ENCODE assay signal across 8 cellular contexts in genomic region chr20:45044084-45044573, GRCh38. TPM values are rescaled to one million over a fixed set of nuclear protein-coding genes. Genes with fewer than 3 reads are reported as not detected.
DNase-seq lines count a peak whose midpoint lies in the region; ATAC-seq and TF ChIP-seq lines count a peak whose summit lies in the region.

No MANE protein-coding gene starts in this region.

- H3K27ac Mint-ChIP-seq in activated naive CD4-positive, alpha-beta T cell treated with anti-CD3 and anti-CD28 coated beads, Interleukin-2, amount 50 U/mL, for 24 hours = peak overlapping the region; percentile 78

- no peak overlapping the region for H3K27ac ChIP-seq in prostate gland

- H3K27me3 Mint-ChIP-seq in activated naive CD4-positive, alpha-beta T cell treated with anti-CD3 and anti-CD28 coated beads, Interleukin-2, amount 50 U/mL, for 24 hours = no peaks in the 10 kb centered on the region

- peak overlapping the region; percentile 7 for H3K4me3 Mint-ChIP-seq in activated naive CD4-positive, alpha-beta T cell treated with anti-CD3 and anti-CD28 coated beads, Interleukin-2, amount 50 U/mL, for 24 hours

- DNase-seq in NCI-H524 (lab: John Stamatoyannopoulos, UW) (peak; percentile 50 to 74), NCI-H524 treated with DMSO at 0.1 percent for 48 hours (lab: John Stamatoyannopoulos, UW) (no peak), HS-27A (ENCODE audit: low read depth) (peak; percentile 72), NOMO-1 (lab: John Stamatoyannopoulos, UW; ENCODE audit: unreplicated experiment in 2 of 2) (peak; percentile 51 to 82), glomerular visceral epithelial cell (ENCODE audit: extremely low spot score) (peak; percentile 81), prostate gland (ENCODE audit: low spot score) (peak; percentile 21)

- ATAC-seq in GM19328 (IDR thresholded peaks at IDR 0.05; ENCODE audit: unreplicated experiment) = no peak

- peaks cover 20% of the 10 kb centered on the region for H3K36me3 Mint-ChIP-seq in activated naive CD4-positive, alpha-beta T cell treated with anti-CD3 and anti-CD28 coated beads, Interleukin-2, amount 50 U/mL, for 24 hours

- intact Hi-C loops in prostate gland (cut with DNase I) = loop anchor here (5.0 kb wide), 2 partner anchors 53 to 248 kb away; no protein-coding TSS in a partner anchor

- no peaks in the 10 kb centered on the region for H3K4me1 ChIP-seq in prostate gland (replicated peaks)

- no peak overlapping the region for H3K4me3 ChIP-seq in prostate gland

- 35% methylated on average over 5 of the region's 5 CpGs for WGBS in prostate gland

- no peaks in the 10 kb centered on the region for H3K9me3 ChIP-seq in prostate gland

- no peaks in the 10 kb centered on the region for H3K36me3 ChIP-seq in prostate gland

- TF ChIP-seq CTCF in prostate gland (IDR thresholded peaks at IDR 0.05) = peak; percentile 49 to 74 (median 70)

- TF ChIP-seq POLR2A in prostate gland (IDR thresholded peaks at IDR 0.05) = no peak

- no peaks in the 10 kb centered on the region for H3K27me3 ChIP-seq in prostate gland (replicated peaks; ENCODE audit: insufficient read depth)

- H3K9me3 Mint-ChIP-seq in activated naive CD4-positive, alpha-beta T cell treated with anti-CD3 and anti-CD28 coated beads, Interleukin-2, amount 50 U/mL, for 24 hours = no peaks in the 10 kb centered on the region

- H3K4me1 Mint-ChIP-seq in activated naive CD4-positive, alpha-beta T cell treated with anti-CD3 and anti-CD28 coated beads, Interleukin-2, amount 50 U/mL, for 24 hours = peaks cover 83% of the 10 kb centered on the region

RNA-seq across cellular contexts. Expression of gene KCNS1, which starts 56.8 kb away (rescaled TPM):
- 1 to 10 TPM in 1 of 2 donors, under 1 TPM in 1; 0.09 to 4.7 TPM for total RNA-seq in prostate gland
